In genomic region chr3:119319311-119319710, GRCh38 we compare ENCODE assay signal across 24 cellular contexts. TPM values are rescaled to one million over a fixed set of nuclear protein-coding genes. Genes with fewer than 3 reads are reported as not detected.
DNase-seq lines count a peak whose midpoint lies in the region; ATAC-seq and TF ChIP-seq lines count a peak whose summit lies in the region.
"Had no signal": no experiment of that assay in that cellular context is flagged by ENCODE, and none has a peak within 500 bp of the region (broad histone marks: within the 10 kb centered on the region; RNA-seq: fewer than 3 reads in every experiment).

No MANE protein-coding gene starts in this region.

- dilution Hi-C loops in IMR-90 (cut with HindIII; ENCODE audit: low sequenced_read_pairs, unreplicated experiment): no loop called here

- H2BK20ac ChIP-seq in IMR-90 (ENCODE audit: low read depth, low read length): no peak overlapping the region

- POLR2A ChIA-PET in IMR-90 (lab: Charles Lee; ENCODE audit: unreplicated experiment): no interaction called here

- no peak for TF ChIP-seq CTCF in IMR-90 (conservative IDR thresholded peaks at IDR 0.05; ENCODE audit: low read depth, low read length)
- no peak for TF ChIP-seq CTCF in smooth muscle cell (IDR thresholded peaks at IDR 0.05; ENCODE audit: borderline replicate concordance, insufficient read depth, poor library complexity, severe bottlenecking)
- no peak for TF ChIP-seq CTCF in lower leg skin (IDR thresholded peaks at IDR 0.05)

- H3K36me3 Mint-ChIP-seq in memory B cell: peaks cover 6% of the 10 kb centered on the region

- H4K5ac ChIP-seq in IMR-90 (ENCODE audit: low read depth, low read length): no peak overlapping the region

- no peak overlapping the region for H3K4me3 Mint-ChIP-seq in memory B cell
- H3K4me3 Mint-ChIP-seq: CD4-positive, alpha-beta T cell had no signal

- H2AFZ ChIP-seq in IMR-90 (replicated peaks; ENCODE audit: low read length, poor library complexity) (no peak overlapping the region), smooth muscle cell (ENCODE audit: low read depth) (no peak overlapping the region)

- no peak overlapping the region for H3K56ac ChIP-seq in IMR-90 (ENCODE audit: extremely low read depth, insufficient read depth, low read length)

- H3K27me3 ChIP-seq in IMR-90 (ENCODE audit: control insufficient read depth, insufficient read depth, low read length) (no peaks in the 10 kb centered on the region), smooth muscle cell (ENCODE audit: low read depth) (no peaks in the 10 kb centered on the region)
- H3K27me3 ChIP-seq: BLaER1 treated with 17β-estradiol and CSF1 and Interleukin-3, amounts not matched to agents 10 nM and 100 nM had no signal

- H3K4ac ChIP-seq in IMR-90 (ENCODE audit: low read depth, low read length): no peak overlapping the region

- no peak overlapping the region for H3K18ac ChIP-seq in IMR-90 (ENCODE audit: low read depth, low read length)

- no CpG with 5 or more reads among the region's 4 CpGs for WGBS in IMR-90 (ENCODE audit: extremely low coverage in 2 of 2, insufficient read length in 1 of 2), 2 experiments
- 80% methylated on average over 4 of the region's 4 CpGs for WGBS in smooth muscle cell (ENCODE audit: low lambda C conversion rate)
- 82 to 93% methylated on average over 4 of the region's 4 CpGs for WGBS in lower leg skin, 2 donors

- H2BK120ac ChIP-seq in IMR-90 (ENCODE audit: low read depth, low read length): no peak overlapping the region

- H3K9me1 ChIP-seq in IMR-90 (ENCODE audit: insufficient read depth, low read length): peaks cover 5% of the 10 kb centered on the region; the same call in 1 of the 2 replicates

- in situ Hi-C loops in IMR-90 (cut with MboI; ENCODE audit: low sequenced_read_pairs): no loop called here

- peaks cover 55% of the 10 kb centered on the region for H3K79me2 ChIP-seq in smooth muscle cell (ENCODE audit: low read depth)

- no TSS peak for BruUV-seq in IMR-90 (replicated peaks; lab: Mats Ljungman, UMichigan)

- peak overlapping the region; percentile 98 for H3K27ac Mint-ChIP-seq in memory B cell
- H3K27ac Mint-ChIP-seq: CD4-positive, alpha-beta T cell had no signal

- intact Hi-C loops in IMR-90 (cut with micrococcal nuclease) (no loop called here), lower leg skin (cut with DNase I; ENCODE audit: low total_unique reads) (no loop called here)

- H3K27ac ChIP-seq in IMR-90 (ENCODE audit: insufficient read depth, low read length): no peak overlapping the region
- H3K27ac ChIP-seq in SK-N-MC: peak overlapping the region; percentile 19; the same call in 1 of the 2 replicates
- H3K27ac ChIP-seq in smooth muscle cell (ENCODE audit: low read depth): peak overlapping the region; percentile 53
- H3K27ac ChIP-seq: A549; BLaER1 treated with 17β-estradiol and CSF1 and Interleukin-3, amounts not matched to agents 10 nM and 100 nM; KMS-11; RWPE1 had no signal

- H3K4me1 ChIP-seq in IMR-90 (ENCODE audit: control insufficient read depth, insufficient read depth, low read length) (peaks cover 4% of the 10 kb centered on the region; the same call in 1 of the 2 replicates), smooth muscle cell (ENCODE audit: low read depth) (peaks cover 23% of the 10 kb centered on the region)

- H3K14ac ChIP-seq in IMR-90 (replicated peaks; ENCODE audit: low read depth, low read length): no peak overlapping the region

- no peak overlapping the region for H2BK15ac ChIP-seq in IMR-90 (ENCODE audit: low read depth, low read length)

- ATAC-seq in IMR-90 (ENCODE audit: low read depth) (no peak), memory B cell (ENCODE audit: low read depth) (no peak), GM19397 (IDR thresholded peaks at IDR 0.05; ENCODE audit: unreplicated experiment) (no peak)
- no peak for ATAC-seq in stimulated activated naive CD8-positive, alpha-beta T cell treated with anti-CD3 and anti-CD28 coated beads, Interleukin-15, Interleukin-2, amounts not matched to agents 100 U/mL and 50 U/mL, for 24 hours
- ATAC-seq: A549, HCT116, Panc1 had no signal

- no peak overlapping the region for H4K8ac ChIP-seq in IMR-90 (ENCODE audit: low read depth in 2 of 2, low read length in 2 of 2)

- H3K9me3 ChIP-seq in IMR-90 (ENCODE audit: control insufficient read depth, insufficient read depth, low read length) (no peaks in the 10 kb centered on the region), SK-N-MC (ENCODE audit: low read depth, low read length) (no peaks in the 10 kb centered on the region), smooth muscle cell (replicated peaks; ENCODE audit: low read depth) (no peaks in the 10 kb centered on the region)
- H3K9me3 ChIP-seq: A549; BLaER1 treated with 17β-estradiol and CSF1 and Interleukin-3, amounts not matched to agents 10 nM and 100 nM had no signal

- H2BK5ac ChIP-seq in IMR-90 (ENCODE audit: low read depth, low read length, poor library complexity, severe bottlenecking): no peak overlapping the region

- no peak overlapping the region for H4K91ac ChIP-seq in IMR-90 (ENCODE audit: insufficient read depth, low read depth, low read length)

- H3K27me3 Mint-ChIP-seq in memory B cell: no peaks in the 10 kb centered on the region
- H3K27me3 Mint-ChIP-seq: CD4-positive, alpha-beta T cell had no signal

- no peak overlapping the region for H2AK5ac ChIP-seq in IMR-90 (ENCODE audit: low read depth, low read length)

- TF ChIP-seq POLR2A in IMR-90 (IDR thresholded peaks at IDR 0.05; ENCODE audit: low read depth, low read length) (no peak), lower leg skin (IDR thresholded peaks at IDR 0.05) (no peak)

- H3K79me1 ChIP-seq in IMR-90 (ENCODE audit: low read depth in 1 of 2, low read length in 2 of 2): peaks cover 34 to 61% of the 10 kb centered on the region in 2 experiments

- TF ChIP-seq RAD21 in IMR-90 (IDR thresholded peaks at IDR 0.05; ENCODE audit: low read length): no peak

- H3K4me1 Mint-ChIP-seq in memory B cell: peaks cover 37% of the 10 kb centered on the region

- H3K4me2 ChIP-seq in IMR-90 (ENCODE audit: low read depth, low read length) (no peak overlapping the region), smooth muscle cell (peak overlapping the region; percentile 61)
- H3K4me2 ChIP-seq: A549, KMS-11 had no signal

- H3K36me3 ChIP-seq in IMR-90 (ENCODE audit: control insufficient read depth, insufficient read depth, low read length): peaks cover 2% of the 10 kb centered on the region
- no peaks in the 10 kb centered on the region for H3K36me3 ChIP-seq in SK-N-MC (ENCODE audit: insufficient read depth, low read length)
- no peaks in the 10 kb centered on the region for H3K36me3 ChIP-seq in smooth muscle cell (ENCODE audit: low read depth)

- no peak overlapping the region for H2AK9ac ChIP-seq in IMR-90 (replicated peaks; ENCODE audit: low read depth, low read length, poor library complexity)

- no peaks in the 10 kb centered on the region for H3K9me3 Mint-ChIP-seq in memory B cell
- H3K9me3 Mint-ChIP-seq: CD4-positive, alpha-beta T cell had no signal

- CTCF ChIA-PET in IMR-90 (lab: Yijun Ruan, JAX): interaction anchor here (0.6 to 0.7 kb wide), 2 partner anchors 10 to 23 kb away, joined by 3 read pairs; no protein-coding TSS in a partner anchor

- H4K20me1 ChIP-seq in IMR-90 (ENCODE audit: insufficient read depth, low read length): no peaks in the 10 kb centered on the region
- no peaks in the 10 kb centered on the region for H4K20me1 ChIP-seq in smooth muscle cell (ENCODE audit: low read depth)

- H3F3A ChIP-seq in smooth muscle cell (ENCODE audit: low read depth): peaks cover 12% of the 10 kb centered on the region

- H3K4me3 ChIP-seq in IMR-90 (ENCODE audit: insufficient read depth, low read depth, low read length): no peak overlapping the region
- H3K4me3 ChIP-seq in SK-N-MC: no peak overlapping the region
- no peak overlapping the region for H3K4me3 ChIP-seq in smooth muscle cell
- no peak overlapping the region for H3K4me3 ChIP-seq in lower leg skin (ENCODE audit: low read depth, poor library complexity, severe bottlenecking)
- H3K4me3 ChIP-seq: A549; BLaER1 treated with 17β-estradiol and CSF1 and Interleukin-3, amounts not matched to agents 10 nM and 100 nM had no signal

- H3K9ac ChIP-seq in IMR-90 (ENCODE audit: low read depth, low read length): no peak overlapping the region
- peak overlapping the region; percentile 27 for H3K9ac ChIP-seq in SK-N-MC (ENCODE audit: insufficient read length)
- no peak overlapping the region for H3K9ac ChIP-seq in smooth muscle cell (ENCODE audit: low read depth)
- H3K9ac ChIP-seq: BLaER1 treated with 17β-estradiol and CSF1 and Interleukin-3, amounts not matched to agents 10 nM and 100 nM; KMS-11 had no signal

- DNase-seq in IMR-90 (no peak), SK-N-MC (ENCODE audit: low read depth, low spot score) (no peak), memory B cell (ENCODE audit: low spot score in 2 of 2) (no peak), smooth muscle cell (lab: John Stamatoyannopoulos, UW; ENCODE audit: unreplicated experiment) (no peak), lower leg skin (ENCODE audit: low spot score in 2 of 2) (no peak)
- DNase-seq in stimulated activated naive CD8-positive, alpha-beta T cell treated with anti-CD3 and anti-CD28 coated beads, Interleukin-15, Interleukin-2, amounts not matched to agents 100 U/mL and 50 U/mL, for 24 hours: no peak
- DNase-seq: AML-193; CD4-positive, alpha-beta T cell; NCI-H1092; NCI-H1417 treated with DMSO at 0.1 percent for 48 hours; NCI-H187; NCI-H2081 treated with DMSO at 0.1 percent for 48 hours; NCI-H2171; NCI-H226; NCI-H510A; NCI-H69; SHP77 had no signal

- H3K23ac ChIP-seq in IMR-90 (ENCODE audit: low read depth, low read length): peak overlapping the region; percentile 6; the same call in 1 of the 2 replicates

TF ChIP-seq in IMR-90, 13 proteins besides CTCF, POLR2A, EP300 and RAD21 (continues in another document):
- TF ChIP-seq CHD1 (IDR thresholded peaks at IDR 0.05; ENCODE audit: low read depth, low read length) (no peak), SMC3 (IDR thresholded peaks at IDR 0.05; ENCODE audit: low read depth, low read length) (no peak)
- TF ChIP-seq, protein P1, sequence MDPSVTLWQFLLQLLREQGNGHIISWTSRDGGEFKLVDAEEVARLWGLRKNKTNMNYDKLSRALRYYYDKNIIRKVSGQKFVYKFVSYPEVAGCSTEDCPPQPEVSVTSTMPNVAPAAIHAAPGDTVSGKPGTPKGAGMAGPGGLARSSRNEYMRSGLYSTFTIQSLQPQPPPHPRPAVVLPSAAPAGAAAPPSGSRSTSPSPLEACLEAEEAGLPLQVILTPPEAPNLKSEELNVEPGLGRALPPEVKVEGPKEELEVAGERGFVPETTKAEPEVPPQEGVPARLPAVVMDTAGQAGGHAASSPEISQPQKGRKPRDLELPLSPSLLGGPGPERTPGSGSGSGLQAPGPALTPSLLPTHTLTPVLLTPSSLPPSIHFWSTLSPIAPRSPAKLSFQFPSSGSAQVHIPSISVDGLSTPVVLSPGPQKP (IDR thresholded peaks at IDR 0.05; ENCODE audit: borderline replicate concordance, low read depth, low read length): no peak

RNA-seq across cellular contexts. Expression of gene ARHGAP31, which starts 25.1 kb away (rescaled TPM):
- total RNA-seq in IMR-90 (2012; rRNA removed) (6.6 and 7.5 TPM in 2 replicates), smooth muscle cell (10.9 and 15.4 TPM in 2 replicates), lower leg skin (10 to 100 TPM; 21.8 to 48.7 (median 22.9) TPM)
- polyA plus RNA-seq in IMR-90 (2012; rRNA removed) (7.7 and 8.3 TPM in 2 replicates), smooth muscle cell (5.6 and 6.1 TPM in 2 replicates)
- 2.2 and 2.4 TPM in 2 replicates for polyA plus RNA-seq in IMR-90 (2012; cell fraction: cytosol; rRNA removed)
- polyA plus RNA-seq in IMR-90 (2012; cell fraction: nucleus; rRNA removed; ENCODE audit: low replicate concordance): 2.2 and 3.0 TPM in 2 replicates
